In genomic region chr11:122440783-122441701, GRCh38 we compare ENCODE assay signal across 9 cellular contexts.
DNase-seq lines count a peak whose midpoint lies in the region; ATAC-seq, FAIRE-seq and TF ChIP-seq lines count a peak whose summit lies in the region.
"Had no signal": no experiment of that assay in that cellular context is flagged by ENCODE, and none has a peak within 500 bp of the region (broad histone marks: within the 10 kb centered on the region; RNA-seq: fewer than 3 reads in every experiment).

No MANE protein-coding gene starts in this region.

- H3K4me3 Mint-ChIP-seq in nephron progenitor cell = no peak overlapping the region

- CTCF ChIA-PET in AG04449 (lab: Yijun Ruan, JAX) = interaction anchor here (1.6 kb wide), 1 partner anchor 225 kb away, joined by 3 read pairs; no protein-coding TSS in a partner anchor

- no peak overlapping the region for H3K9ac ChIP-seq in fibroblast of lung (ENCODE audit: insufficient read depth, low read length)

- peaks cover 6% of the 10 kb centered on the region for H3K27me3 Mint-ChIP-seq in nephron progenitor cell (ENCODE audit: low read depth, poor library complexity)

- H3K79me2 ChIP-seq in fibroblast of lung (ENCODE audit: control insufficient read depth, insufficient read depth, low read length) = no peaks in the 10 kb centered on the region

- no peaks in the 10 kb centered on the region for H3K9me3 Mint-ChIP-seq in nephron progenitor cell

- peaks cover 22% of the 10 kb centered on the region for H3K27me3 ChIP-seq in fibroblast of lung (ENCODE audit: control insufficient read depth, insufficient read depth, low read length)

- no peak overlapping the region for H3K27ac Mint-ChIP-seq in nephron progenitor cell

- H3K9me3 ChIP-seq in fibroblast of lung (ENCODE audit: control insufficient read depth, insufficient read depth, low read depth, low read length) = no peaks in the 10 kb centered on the region

- POLR2A ChIA-PET in AG04449 (lab: Yijun Ruan, JAX) = no interaction called here

- no peaks in the 10 kb centered on the region for H3K4me1 Mint-ChIP-seq in nephron progenitor cell

- H3K4me3 ChIP-seq in AG04449 (ENCODE audit: low read depth, low read length) (peak overlapping the region; percentile 33), fibroblast of lung (replicated peaks in 1 of 4; ENCODE audit: control extremely low read depth in 1 of 4, insufficient read depth in 1 of 4, low read depth in 3 of 4, low read length in 4 of 4) (peak overlapping the region; percentile 42 to 74 (median 52))

- H3K36me3 Mint-ChIP-seq in nephron progenitor cell (ENCODE audit: low read depth) = no peaks in the 10 kb centered on the region

- no peak overlapping the region for H3K27ac ChIP-seq in fibroblast of lung (ENCODE audit: insufficient read depth, low read length)

- H3K36me3 ChIP-seq in fibroblast of lung (ENCODE audit: control insufficient read depth, insufficient read depth, low read length) = no peaks in the 10 kb centered on the region

- H3K4me2 ChIP-seq in fibroblast of lung (ENCODE audit: extremely low read depth, insufficient read depth, low read length) = peak overlapping the region; percentile 83

- no peak for TF ChIP-seq CTCF in AG04449 (IDR thresholded peaks at IDR 0.05; ENCODE audit: insufficient read depth, low read length, missing control alignments)
- no peak for TF ChIP-seq CTCF in fibroblast of lung (conservative IDR thresholded peaks at IDR 0.05 in 1 of 2, IDR thresholded peaks at IDR 0.05 in 1 of 2; ENCODE audit: low read depth in 1 of 2, low read length in 2 of 2)
- no peak for TF ChIP-seq CTCF in nephron progenitor cell (IDR thresholded peaks at IDR 0.05)

- DNase-seq in AG04449 (ENCODE audit: low read depth, low spot score) (no peak), NCI-H345 (lab: John Stamatoyannopoulos, UW) (peak; percentile 74), fibroblast of lung (ENCODE audit: low read depth in 2 of 2) (peak; percentile 8 to 48), nephron progenitor cell (peak; percentile 32), ACHN (no peak), COR-L47 (lab: John Stamatoyannopoulos, UW) (no peak), HTR-8/SVneo (ENCODE audit: insufficient read length, low spot score) (no peak)
- DNase-seq: activated effector memory CD4-positive, alpha-beta T cell treated with Interleukin-2 at 50 U/mL for 16 hours had no signal

- no peak for FAIRE-seq in HTR-8/SVneo (lab: Jason Lieb, UNC)

- in situ Hi-C loops in ACHN (cut with HindIII; ENCODE audit: low pct_ligation_motif_present, low pct_unique_long_range_greater_than_20kb, low sequenced_read_pairs) = no loop called here

- peak overlapping the region; percentile 26 for H2AFZ ChIP-seq in fibroblast of lung (ENCODE audit: low read length)

- ATAC-seq in HG03442 (IDR thresholded peaks at IDR 0.05; ENCODE audit: unreplicated experiment) = no peak

- no peaks in the 10 kb centered on the region for H3K4me1 ChIP-seq in fibroblast of lung (ENCODE audit: control insufficient read depth, extremely low read depth, insufficient read depth, low read length)

- no peaks in the 10 kb centered on the region for H4K20me1 ChIP-seq in fibroblast of lung (ENCODE audit: control insufficient read depth, extremely low read depth, insufficient read depth, low read length)

Comparison
In these comparisons a context has a peak if more than half of its experiments do, and no peak if none do; other contexts are left out.
1. DNase-seq: peak in NCI-H345 (single experiment), fibroblast of lung (2 of 2) and nephron progenitor cell (single experiment); none in AG04449 (single experiment), ACHN (single experiment), COR-L47 (single experiment) and HTR-8/SVneo (single experiment).